ENCODE assay signal across 8 cellular contexts in genomic region chr1:5514519-5515183, GRCh38.
DNase-seq lines count a peak whose midpoint lies in the region; ATAC-seq, FAIRE-seq and TF ChIP-seq lines count a peak whose summit lies in the region.

No MANE protein-coding gene starts in this region.

- H3K9me3 Mint-ChIP-seq in T-helper 2 cell treated with Interferon-gamma antibody and Interleukin-4, amounts not matched to agents 5 μg/mL and 100 μg/mL, for 36 hours = no peaks in the 10 kb centered on the region

- H3K4me3 ChIP-seq in Karpas-422 (ENCODE audit: low read length) (no peak overlapping the region), adipocyte (ENCODE audit: low read length) (no peak overlapping the region), right cardiac atrium (ENCODE audit: low read length) (no peak overlapping the region)

- FAIRE-seq in GM12892 (lab: Jason Lieb, UNC) = no peak

- H3K27me3 ChIP-seq in Karpas-422 (ENCODE audit: low read length) = no peaks in the 10 kb centered on the region
- peaks cover 33% of the 10 kb centered on the region for H3K27me3 ChIP-seq in adipocyte (replicated peaks; ENCODE audit: control insufficient read depth, insufficient read depth, low read length)
- H3K27me3 ChIP-seq in right cardiac atrium (ENCODE audit: control insufficient read depth, insufficient read depth) = no peaks in the 10 kb centered on the region

- no peaks in the 10 kb centered on the region for H3K4me1 Mint-ChIP-seq in T-helper 2 cell treated with Interferon-gamma antibody and Interleukin-4, amounts not matched to agents 5 μg/mL and 100 μg/mL, for 36 hours (ENCODE audit: low read depth)

- H3K4me2 ChIP-seq in Karpas-422 (ENCODE audit: low read depth, low read length, poor library complexity, severe bottlenecking) = no peak overlapping the region

- H3K9ac ChIP-seq in Karpas-422 (ENCODE audit: low read length) (no peak overlapping the region), adipocyte (ENCODE audit: low read length) (no peak overlapping the region)

- ATAC-seq in right cardiac atrium (peak; percentile 56 to 74), HG02763 (IDR thresholded peaks at IDR 0.05; ENCODE audit: unreplicated experiment) (no peak)

- H3K4me3 Mint-ChIP-seq in T-helper 2 cell treated with Interferon-gamma antibody and Interleukin-4, amounts not matched to agents 5 μg/mL and 100 μg/mL, for 36 hours = no peak overlapping the region

- no peak for TF ChIP-seq POLR2A in GM12892 (IDR thresholded peaks at IDR 0.05; ENCODE audit: low read depth, low read length)

- 24% methylated on average over 13 of the region's 13 CpGs for WGBS in right cardiac atrium

- DNase-seq in 8988T = peak; percentile 69
- peak; percentile 79 for DNase-seq in GM12892 (ENCODE audit: insufficient read length)
- DNase-seq in Karpas-422 = peak; percentile 88
- DNase-seq in T-helper 2 cell treated with Interferon-gamma antibody and Interleukin-4, amounts not matched to agents 5 μg/mL and 100 μg/mL, for 36 hours (ENCODE audit: low spot score) = peak; percentile 40
- DNase-seq in adipocyte (ENCODE audit: low read depth) = peak; percentile 61
- peak; percentile 63 to 90 (median 87) for DNase-seq in right cardiac atrium
- DNase-seq in smooth muscle cell of the brain vasculature (ENCODE audit: low read depth, low spot score) = peak; percentile 3

- H3K9me3 ChIP-seq in Karpas-422 (ENCODE audit: low read length) = no peaks in the 10 kb centered on the region
- no peaks in the 10 kb centered on the region for H3K9me3 ChIP-seq in adipocyte (ENCODE audit: control insufficient read depth, low read length)
- no peaks in the 10 kb centered on the region for H3K9me3 ChIP-seq in right cardiac atrium (ENCODE audit: control insufficient read depth, low read length)

- no peaks in the 10 kb centered on the region for H3K9me2 ChIP-seq in Karpas-422 (replicated peaks; ENCODE audit: insufficient read depth, low read length)

- no peaks in the 10 kb centered on the region for H4K20me1 ChIP-seq in Karpas-422 (ENCODE audit: insufficient read depth, low read depth, low read length)

- no peaks in the 10 kb centered on the region for H3K79me2 ChIP-seq in Karpas-422 (ENCODE audit: low read length)

- peaks cover 3% of the 10 kb centered on the region; the same call in 1 of the 2 replicates for H3K4me1 ChIP-seq in Karpas-422 (ENCODE audit: low read length)
- H3K4me1 ChIP-seq in adipocyte (ENCODE audit: control insufficient read depth, insufficient read depth, low read length) = no peaks in the 10 kb centered on the region
- H3K4me1 ChIP-seq in right cardiac atrium (ENCODE audit: control insufficient read depth, insufficient read depth, low read length) = no peaks in the 10 kb centered on the region

- H3K36me3 ChIP-seq in Karpas-422 (ENCODE audit: insufficient read depth, low read length) (no peaks in the 10 kb centered on the region), adipocyte (ENCODE audit: control insufficient read depth, insufficient read depth, low read length, severe bottlenecking) (no peaks in the 10 kb centered on the region)

- H3K27ac Mint-ChIP-seq in T-helper 2 cell treated with Interferon-gamma antibody and Interleukin-4, amounts not matched to agents 5 μg/mL and 100 μg/mL, for 36 hours = no peak overlapping the region

- H3K27ac ChIP-seq in Karpas-422 (ENCODE audit: low read length) (no peak overlapping the region), right cardiac atrium (ENCODE audit: low read length) (no peak overlapping the region)

- H3K27me3 Mint-ChIP-seq in T-helper 2 cell treated with Interferon-gamma antibody and Interleukin-4, amounts not matched to agents 5 μg/mL and 100 μg/mL, for 36 hours (ENCODE audit: low read depth) = peaks cover 3% of the 10 kb centered on the region

- H3K36me3 Mint-ChIP-seq in T-helper 2 cell treated with Interferon-gamma antibody and Interleukin-4, amounts not matched to agents 5 μg/mL and 100 μg/mL, for 36 hours (ENCODE audit: low read depth) = no peaks in the 10 kb centered on the region

- no peak overlapping the region for H2AFZ ChIP-seq in Karpas-422 (ENCODE audit: low read length)

- intact Hi-C loops in right cardiac atrium (cut with DNase I) = loop anchor here in 3 of 4 donors (5.0 to 10.0 kb wide), 3 partner anchors 233 to 460 kb away; no protein-coding TSS in a partner anchor

Comparison
In these comparisons a context has a peak if more than half of its experiments do, and no peak if none do; other contexts are left out.
1. DNase-seq: peak in every context shown above with its lines; median percentile 88 in Karpas-422; 87 in right cardiac atrium; 79 in GM12892; 69 in 8988T; 61 in adipocyte; 40 in T-helper 2 cell treated with Interferon-gamma antibody and Interleukin-4, amounts not matched to agents 5 μg/mL and 100 μg/mL, for 36 hours; 3 in smooth muscle cell of the brain vasculature.